Comparison of ENCODE assay signal across 17 cellular contexts in genomic region chr2:186125156-186125555, GRCh38.
DNase-seq lines count a peak whose midpoint lies in the region; TF ChIP-seq lines count a peak whose summit lies in the region.
"Had no signal": no experiment of that assay in that cellular context is flagged by ENCODE, and none has a peak within 500 bp of the region (broad histone marks: within the 10 kb centered on the region; RNA-seq: fewer than 3 reads in every experiment).

No MANE protein-coding gene starts in this region.

- H3K56ac ChIP-seq in H9 (ENCODE audit: insufficient read length, low read depth, low read length) (no peak overlapping the region), mesendoderm (ENCODE audit: low read length) (no peak overlapping the region)

- H3K9ac ChIP-seq in H9 (ENCODE audit: extremely low read depth, insufficient read length, low read length), result no peak overlapping the region
- no peak overlapping the region for H3K9ac ChIP-seq in NT2/D1 (ENCODE audit: insufficient read length, low read depth)
- no peak overlapping the region for H3K9ac ChIP-seq in endodermal cell (ENCODE audit: extremely low read depth, low read length, poor library complexity, severe bottlenecking)
- H3K9ac ChIP-seq in mesendoderm (ENCODE audit: low read length), result no peak overlapping the region

- H3K18ac ChIP-seq in H9 (ENCODE audit: insufficient read length, low read depth, low read length) (no peak overlapping the region), mesendoderm (ENCODE audit: low read length) (no peak overlapping the region)

- H3K27me3 Mint-ChIP-seq in H9 (ENCODE audit: low read depth) (no peaks in the 10 kb centered on the region), endodermal cell (ENCODE audit: insufficient read depth) (no peaks in the 10 kb centered on the region), nephron progenitor cell (ENCODE audit: low read depth, poor library complexity) (no peaks in the 10 kb centered on the region)

- H3K27ac ChIP-seq in H9 (ENCODE audit: insufficient read length, low read depth, low read length) (no peak overlapping the region), endodermal cell (ENCODE audit: low read depth, low read length) (no peak overlapping the region), mesendoderm (ENCODE audit: low read depth, low read length) (no peak overlapping the region), suprapubic skin (no peak overlapping the region)
- H3K27ac ChIP-seq: A549, SJSA1 had no signal

- H3K79me1 ChIP-seq in H9 (ENCODE audit: insufficient read depth, low read depth, low read length, poor library complexity, severe bottlenecking) (no peaks in the 10 kb centered on the region), mesendoderm (ENCODE audit: low read length) (no peaks in the 10 kb centered on the region)

- no peak for TF ChIP-seq POLR2A in suprapubic skin (IDR thresholded peaks at IDR 0.05)

- H3K14ac ChIP-seq in H9 (ENCODE audit: insufficient read depth, low read length), result no peak overlapping the region

- H2AFZ ChIP-seq in H9 (ENCODE audit: low read length), result no peak overlapping the region

- H3K23me2 ChIP-seq in H9 (ENCODE audit: insufficient read length, low read depth, low read length, poor library complexity, severe bottlenecking), result no peaks in the 10 kb centered on the region

- H2AK5ac ChIP-seq in H9 (ENCODE audit: insufficient read length, low read length) (no peak overlapping the region), mesendoderm (ENCODE audit: low read length) (no peak overlapping the region)

- no peak overlapping the region for H2BK12ac ChIP-seq in H9 (ENCODE audit: insufficient read length, low read depth, low read length)

- H3K9me3 ChIP-seq in H9 (ENCODE audit: control insufficient read depth, low read depth, low read length), result no peaks in the 10 kb centered on the region
- no peaks in the 10 kb centered on the region for H3K9me3 ChIP-seq in NT2/D1 (ENCODE audit: insufficient read depth, low read length)
- H3K9me3 ChIP-seq in endodermal cell (ENCODE audit: control insufficient read depth, low read length), result no peaks in the 10 kb centered on the region
- H3K9me3 ChIP-seq in suprapubic skin, result no peaks in the 10 kb centered on the region
- H3K9me3 ChIP-seq: A549, SJSA1 had no signal

- no peak for TF ChIP-seq EP300 in suprapubic skin (IDR thresholded peaks at IDR 0.05)

- H3K4me3 Mint-ChIP-seq in H9, result peak overlapping the region; percentile 36 to 65
- H3K4me3 Mint-ChIP-seq in endodermal cell, result no peak overlapping the region
- no peak overlapping the region for H3K4me3 Mint-ChIP-seq in nephron progenitor cell

- H4K8ac ChIP-seq in H9 (replicated peaks; ENCODE audit: insufficient read length, low read depth, low read length), result no peak overlapping the region
- H4K8ac ChIP-seq in mesendoderm (ENCODE audit: low read depth, low read length), result no peak overlapping the region

- no peak overlapping the region for H2BK20ac ChIP-seq in H9 (ENCODE audit: low read depth, low read length, poor library complexity, severe bottlenecking)

- H3K36me3 ChIP-seq in NT2/D1 (ENCODE audit: insufficient read depth, insufficient read length, low read length) (no peaks in the 10 kb centered on the region), endodermal cell (ENCODE audit: control insufficient read depth, insufficient read depth, low read length) (no peaks in the 10 kb centered on the region), mesendoderm (ENCODE audit: control insufficient read depth, insufficient read depth, low read length) (no peaks in the 10 kb centered on the region), suprapubic skin (no peaks in the 10 kb centered on the region)
- H3K36me3 ChIP-seq: SJSA1 had no signal

- H3K36me3 Mint-ChIP-seq in H9 (ENCODE audit: insufficient read depth in 1 of 3, low read depth in 3 of 3) (peaks cover 0 to 7% (median 6%) of the 10 kb centered on the region in 3 experiments; a peak in 2 of 7 replicates), endodermal cell (ENCODE audit: low read depth) (no peaks in the 10 kb centered on the region), nephron progenitor cell (ENCODE audit: low read depth) (no peaks in the 10 kb centered on the region)

- H3K4me2 ChIP-seq in H9 (ENCODE audit: insufficient read depth, insufficient read length, low read length), result no peak overlapping the region
- no peak overlapping the region for H3K4me2 ChIP-seq in mesendoderm (ENCODE audit: low read length)
- H3K4me2 ChIP-seq: A549 had no signal

- H3K27me3 ChIP-seq in H9 (ENCODE audit: insufficient read depth, low read length) (no peaks in the 10 kb centered on the region), NT2/D1 (ENCODE audit: insufficient read depth, insufficient read length) (no peaks in the 10 kb centered on the region), endodermal cell (ENCODE audit: control insufficient read depth, insufficient read depth, low read length, poor library complexity, severe bottlenecking) (no peaks in the 10 kb centered on the region), mesendoderm (ENCODE audit: insufficient read depth, low read length, poor library complexity) (no peaks in the 10 kb centered on the region), suprapubic skin (no peaks in the 10 kb centered on the region)
- H3K27me3 ChIP-seq: SJSA1 had no signal

- H3K9me3 Mint-ChIP-seq in H9, result no peaks in the 10 kb centered on the region
- no peaks in the 10 kb centered on the region for H3K9me3 Mint-ChIP-seq in endodermal cell
- H3K9me3 Mint-ChIP-seq in nephron progenitor cell, result no peaks in the 10 kb centered on the region

- H2BK15ac ChIP-seq in H9 (ENCODE audit: low read depth, low read length) (no peak overlapping the region), mesendoderm (replicated peaks; ENCODE audit: low read depth) (no peak overlapping the region)

- TF ChIP-seq CTCF in H9 (conservative IDR thresholded peaks at IDR 0.05) (no peak), endodermal cell (conservative IDR thresholded peaks at IDR 0.05) (no peak), suprapubic skin (IDR thresholded peaks at IDR 0.05) (no peak), nephron progenitor cell (IDR thresholded peaks at IDR 0.05) (no peak)

- no peak overlapping the region for H4K91ac ChIP-seq in H9 (ENCODE audit: insufficient read length, low read depth, low read length)

- H3K79me2 ChIP-seq in H9 (ENCODE audit: insufficient read depth, low read length) (no peaks in the 10 kb centered on the region), mesendoderm (ENCODE audit: control insufficient read depth, insufficient read depth, low read length) (no peaks in the 10 kb centered on the region)

- H4K20me1 ChIP-seq in H9 (ENCODE audit: control insufficient read depth, insufficient read depth, insufficient read length), result no peaks in the 10 kb centered on the region

- H2BK5ac ChIP-seq in H9 (ENCODE audit: insufficient read length, low read length) (no peak overlapping the region), mesendoderm (ENCODE audit: low read length) (no peak overlapping the region)

- H3K27ac Mint-ChIP-seq in H9 (peak overlapping the region; percentile 93 to 99 (median 98); a peak in 6 of 7 replicates), endodermal cell (peak overlapping the region; percentile 32), nephron progenitor cell (no peak overlapping the region)

- no peak overlapping the region for H3T11ph ChIP-seq in H9 (ENCODE audit: low read length)

- H3K4me1 ChIP-seq in H9 (ENCODE audit: insufficient read depth, low read length) (peaks cover 7% of the 10 kb centered on the region; the same call in 1 of the 2 replicates), NT2/D1 (ENCODE audit: insufficient read depth, insufficient read length) (no peaks in the 10 kb centered on the region), endodermal cell (ENCODE audit: control insufficient read depth, insufficient read depth, low read length) (no peaks in the 10 kb centered on the region), mesendoderm (ENCODE audit: control insufficient read depth, low read depth, low read length) (no peaks in the 10 kb centered on the region), suprapubic skin (no peaks in the 10 kb centered on the region)
- H3K4me1 ChIP-seq: A549, SJSA1 had no signal

- H2BK120ac ChIP-seq in H9 (ENCODE audit: low read depth, low read length, poor library complexity, severe bottlenecking) (no peak overlapping the region), mesendoderm (ENCODE audit: low read depth, low read length) (no peak overlapping the region)

- H3K4me1 Mint-ChIP-seq in H9 (peaks cover 43 to 52% of the 10 kb centered on the region in 2 experiments), endodermal cell (peaks cover 16% of the 10 kb centered on the region), nephron progenitor cell (peaks cover 14% of the 10 kb centered on the region)

- H3K23ac ChIP-seq in H9 (ENCODE audit: insufficient read length, low read depth, low read length) (no peak overlapping the region), mesendoderm (ENCODE audit: low read length) (no peak overlapping the region)

- no peak overlapping the region for H3K4me3 ChIP-seq in NT2/D1 (ENCODE audit: insufficient read length, low read depth)
- H3K4me3 ChIP-seq in endodermal cell (ENCODE audit: low read length), result no peak overlapping the region
- H3K4me3 ChIP-seq in mesendoderm (ENCODE audit: low read length), result no peak overlapping the region
- no peak overlapping the region for H3K4me3 ChIP-seq in suprapubic skin
- H3K4me3 ChIP-seq: A549, K562, SJSA1 had no signal

- H3K4ac ChIP-seq in H9 (ENCODE audit: low read depth, low read length), result no peak overlapping the region
- no peak overlapping the region for H3K4ac ChIP-seq in mesendoderm (ENCODE audit: low read depth, low read length)

- H4K5ac ChIP-seq in H9 (ENCODE audit: insufficient read length, low read depth, low read length), result no peak overlapping the region
- H4K5ac ChIP-seq in mesendoderm (ENCODE audit: low read length), result no peak overlapping the region

- DNase-seq in H9 (no peak), NT2/D1 (ENCODE audit: low read depth, low spot score) (peak; percentile 55), endodermal cell (no peak), mesendoderm (peak; percentile 58), suprapubic skin (ENCODE audit: low spot score in 2 of 2) (no peak), NCI-H748 (lab: John Stamatoyannopoulos, UW; ENCODE audit: unreplicated experiment) (no peak), nephron progenitor cell (no peak)
- DNase-seq: DMS79; GOT3; NCI-H1436; NCI-H2029 treated with DMSO at 0.1 percent for 48 hours; NCI-H345; NCI-H526 treated with DMSO at 0.1 percent for 48 hours; NK-92 treated with Interleukin-12 subunit alpha and Interleukin-12 subunit beta, amount 100 ng/mL, for 24 hours had no signal

Comparison
In these comparisons a context has a peak if more than half of its experiments do, and no peak if none do; other contexts are left out.
1. DNase-seq: peak in NT2/D1 (single experiment) and mesendoderm (single experiment); none in H9 (single experiment), endodermal cell (single experiment), suprapubic skin (0 of 2), NCI-H748 (single experiment) and nephron progenitor cell (single experiment).
2. H3K4me3 Mint-ChIP-seq: peak in H9 (2 of 2); none in endodermal cell (single experiment) and nephron progenitor cell (single experiment).